ENCODE assay signal across 28 cellular contexts in the genomic region with DNA sequence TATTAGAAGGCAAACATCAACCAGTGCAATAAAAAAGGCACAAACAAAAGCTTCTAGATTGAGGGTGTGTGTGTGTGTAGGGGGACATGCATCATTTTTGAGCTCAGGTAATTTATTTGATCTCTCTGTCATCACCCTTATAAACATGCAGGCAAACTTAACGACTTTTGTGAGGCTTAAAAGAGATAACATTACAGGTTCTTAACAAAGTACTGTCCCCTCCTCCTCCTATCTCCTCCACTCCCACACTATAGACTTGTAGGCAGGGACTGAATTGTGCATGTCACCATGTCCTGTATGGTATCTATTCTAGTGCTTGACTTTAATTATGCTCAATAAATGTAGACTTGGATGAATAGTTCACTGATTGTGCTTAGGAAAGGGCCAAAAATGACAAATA.
"Had no signal": no experiment of that assay in that cellular context is flagged by ENCODE, and none has a peak within 500 bp of the region (broad histone marks: within the 10 kb centered on the region; RNA-seq: fewer than 3 reads in every experiment).

No MANE protein-coding gene starts in this region.

- H3K4me3 Mint-ChIP-seq: stimulated activated effector memory CD8-positive, alpha-beta T cell treated with anti-CD3 and anti-CD28 coated beads, Interleukin-12 subunit alpha, Interleukin-12 subunit beta, amount 100 ng/mL, for 72 hours; stimulated activated memory B cell treated with anti-CD40 and anti-IgM and Interleukin-4, amounts not matched to agents 10 μg/mL and 1 μg/mL and 100 μg/mL, for 72 hours; stimulated activated naive B cell treated with anti-CD40 and anti-IgM and Interleukin-4, amounts not matched to agents 10 μg/mL and 1 μg/mL and 100 μg/mL, for 72 hours; stimulated activated naive CD8-positive, alpha-beta T cell treated with anti-CD3 and anti-CD28 coated beads, Interleukin-15, amount 100 ng/mL, for 72 hours; stimulated activated naive CD8-positive, alpha-beta T cell treated with anti-CD3 and anti-CD28 coated beads, Interleukin-15, Interleukin-2, amounts not matched to agents 100 ng/mL and 50 ng/mL, for 24 hours; type B pancreatic cell had no signal

- H3K36me3 ChIP-seq: stomach, suprapubic skin, thoracic aorta, thyroid gland, tibial artery, tibial nerve, transverse colon, upper lobe of left lung, upper lobe of right lung, uterus, vagina had no signal

- ATAC-seq: stimulated activated effector memory CD8-positive, alpha-beta T cell treated with anti-CD3 and anti-CD28 coated beads, Interleukin-12 subunit alpha, Interleukin-12 subunit beta, amount 100 ng/mL, for 72 hours; stimulated activated memory B cell treated with anti-CD40 and anti-IgM and Interleukin-4, amounts not matched to agents 10 μg/mL and 1 μg/mL and 100 μg/mL, for 72 hours; stimulated activated naive B cell treated with anti-CD40 and anti-IgM and Interleukin-4, amounts not matched to agents 10 μg/mL and 1 μg/mL and 100 μg/mL, for 72 hours; stimulated activated naive CD8-positive, alpha-beta T cell treated with anti-CD3 and anti-CD28 coated beads, Interleukin-15, amount 100 ng/mL, for 72 hours; stimulated activated naive CD8-positive, alpha-beta T cell treated with anti-CD3 and anti-CD28 coated beads, Interleukin-15, Interleukin-2, amounts not matched to agents 100 U/mL and 50 U/mL, for 24 hours; upper lobe of right lung had no signal

- H3K9me3 Mint-ChIP-seq: stimulated activated memory B cell treated with anti-CD40 and anti-IgM and Interleukin-4, amounts not matched to agents 10 μg/mL and 1 μg/mL and 100 μg/mL, for 72 hours; stimulated activated naive B cell treated with anti-CD40 and anti-IgM and Interleukin-4, amounts not matched to agents 10 μg/mL and 1 μg/mL and 100 μg/mL, for 72 hours; stimulated activated naive CD8-positive, alpha-beta T cell treated with anti-CD3 and anti-CD28 coated beads, Interleukin-15, amount 100 ng/mL, for 72 hours; stimulated activated naive CD8-positive, alpha-beta T cell treated with anti-CD3 and anti-CD28 coated beads, Interleukin-15, Interleukin-2, amounts not matched to agents 100 ng/mL and 50 ng/mL, for 24 hours; type B pancreatic cell had no signal

- H3K27ac ChIP-seq: stomach, suprapubic skin, testis, thoracic aorta, thyroid gland, tibial artery, tibial nerve, transverse colon, upper lobe of left lung, upper lobe of right lung, uterus, vagina had no signal

- H3K9me3 ChIP-seq: stomach, suprapubic skin, testis, thoracic aorta, thyroid gland, tibial artery, tibial nerve, transverse colon, upper lobe of left lung, upper lobe of right lung, uterus, vagina had no signal

- H3K4me3 ChIP-seq: stomach, suprapubic skin, testis, thoracic aorta, thyroid gland, tibial artery, tibial nerve, transverse colon, upper lobe of left lung, upper lobe of right lung, uterus, vagina had no signal

- H3K4me1 Mint-ChIP-seq: stimulated activated effector memory CD8-positive, alpha-beta T cell treated with anti-CD3 and anti-CD28 coated beads, Interleukin-12 subunit alpha, Interleukin-12 subunit beta, amount 100 ng/mL, for 72 hours; stimulated activated memory B cell treated with anti-CD40 and anti-IgM and Interleukin-4, amounts not matched to agents 10 μg/mL and 1 μg/mL and 100 μg/mL, for 72 hours; stimulated activated naive B cell treated with anti-CD40 and anti-IgM and Interleukin-4, amounts not matched to agents 10 μg/mL and 1 μg/mL and 100 μg/mL, for 72 hours; stimulated activated naive CD8-positive, alpha-beta T cell treated with anti-CD3 and anti-CD28 coated beads, Interleukin-15, amount 100 ng/mL, for 72 hours had no signal

- H3K36me3 Mint-ChIP-seq: stimulated activated effector memory CD8-positive, alpha-beta T cell treated with anti-CD3 and anti-CD28 coated beads, Interleukin-12 subunit alpha, Interleukin-12 subunit beta, amount 100 ng/mL, for 72 hours; stimulated activated memory B cell treated with anti-CD40 and anti-IgM and Interleukin-4, amounts not matched to agents 10 μg/mL and 1 μg/mL and 100 μg/mL, for 72 hours; stimulated activated naive B cell treated with anti-CD40 and anti-IgM and Interleukin-4, amounts not matched to agents 10 μg/mL and 1 μg/mL and 100 μg/mL, for 72 hours; type B pancreatic cell had no signal

- H3K27me3 Mint-ChIP-seq: type B pancreatic cell had no signal

- H3K4me1 ChIP-seq: stomach, suprapubic skin, testis, thyroid gland, tibial artery, tibial nerve, transverse colon, upper lobe of left lung, upper lobe of right lung, uterus, vagina had no signal

- H3K27ac Mint-ChIP-seq: stimulated activated effector memory CD8-positive, alpha-beta T cell treated with anti-CD3 and anti-CD28 coated beads, Interleukin-12 subunit alpha, Interleukin-12 subunit beta, amount 100 ng/mL, for 72 hours; stimulated activated memory B cell treated with anti-CD40 and anti-IgM and Interleukin-4, amounts not matched to agents 10 μg/mL and 1 μg/mL and 100 μg/mL, for 72 hours; stimulated activated naive B cell treated with anti-CD40 and anti-IgM and Interleukin-4, amounts not matched to agents 10 μg/mL and 1 μg/mL and 100 μg/mL, for 72 hours; stimulated activated naive CD8-positive, alpha-beta T cell treated with anti-CD3 and anti-CD28 coated beads, Interleukin-15, amount 100 ng/mL, for 72 hours; stimulated activated naive CD8-positive, alpha-beta T cell treated with anti-CD3 and anti-CD28 coated beads, Interleukin-15, Interleukin-2, amounts not matched to agents 100 ng/mL and 50 ng/mL, for 24 hours; type B pancreatic cell had no signal

- DNase-seq: stimulated activated CD4-positive, alpha-beta T cell treated with anti-CD3 and anti-CD28 coated beads, Interleukin-2, amount 100 ng/mL, for 48 hours; stimulated activated CD4-positive, alpha-beta T cell treated with anti-CD3 and anti-CD28 coated beads, Interleukin-4, amount 100 ng/mL, for 1 hour; stimulated activated CD4-positive, alpha-beta T cell treated with anti-CD3 and anti-CD28 coated beads, Interleukin-4, amount 100 ng/mL, for 24 hours; stimulated activated CD4-positive, alpha-beta T cell treated with anti-CD3 and anti-CD28 coated beads, Interleukin-4, amount 100 ng/mL, for 4 hours; stimulated activated CD8-positive, alpha-beta memory T cell treated with anti-CD3 and anti-CD28 coated beads, Interleukin-4, amount 100 ng/mL, for 48 hours; stimulated activated naive B cell treated with anti-CD40 and anti-IgM and Interleukin-4, amounts not matched to agents 10 μg/mL and 1 μg/mL and 100 μg/mL, for 72 hours; stimulated activated naive CD4-positive, alpha-beta T cell; stimulated activated naive CD4-positive, alpha-beta T cell treated with Interleukin-2 at 50 U/mL for 16 hours; stimulated activated naive CD8-positive, alpha-beta T cell treated with anti-CD3 and anti-CD28 coated beads, Interleukin-15, amount 100 ng/mL, for 72 hours; stimulated activated naive CD8-positive, alpha-beta T cell treated with anti-CD3 and anti-CD28 coated beads, Interleukin-15, Interleukin-2, amounts not matched to agents 100 U/mL and 50 U/mL, for 24 hours; stomach; substantia nigra; testis; thyroid gland; tibial artery; transverse colon; trophoblast cell; upper lobe of left lung; upper lobe of right lung; uterus had no signal
